1 cellular context compared by ENCODE assay signal in genomic region chr16:19555186-19555937, GRCh38.
TF ChIP-seq lines count a peak whose summit lies in the region.

TSS of gene VPS35L (plus strand) at chr16:19555703. CDS start at chr16:19555730, 27 bp downstream.

TF ChIP-seq in HepG2, 621 proteins besides CTCF, POLR2A, EP300 and RAD21 (continued from another document and continues in another):
- TF ChIP-seq CENPBD1 (CRISPR knock-in tag; IDR thresholded peaks at IDR 0.05; ENCODE audit: borderline replicate concordance, low read depth) (no peak), PITX1 (CRISPR knock-in tag; IDR thresholded peaks at IDR 0.05) (peak; percentile 85), SNRNP70 (IDR thresholded peaks at IDR 0.05; ENCODE audit: low read depth, low read length) (no peak), ZBTB8A (CRISPR knock-in tag; IDR thresholded peaks at IDR 0.05; ENCODE audit: borderline replicate concordance, low read depth) (no peak), ZNF407 (CRISPR knock-in tag; IDR thresholded peaks at IDR 0.05; ENCODE audit: not compliant biosample characterization) (peak; percentile 54), HIC2 (CRISPR knock-in tag; IDR thresholded peaks at IDR 0.05; ENCODE audit: low read depth) (peak; percentile 77; the same call in 1 of the 2 replicates), ZBTB7A (CRISPR knock-in tag; IDR thresholded peaks at IDR 0.05) (peak; percentile 58; the same call in 1 of the 2 replicates), PHB2 (IDR thresholded peaks at IDR 0.05; ENCODE audit: partially characterized antibody) (no peak), FOXJ3 (CRISPR knock-in tag; IDR thresholded peaks at IDR 0.05; ENCODE audit: borderline replicate concordance) (peak; percentile 69; the same call in 1 of the 2 replicates), HDAC1 (CRISPR knock-in tag; IDR thresholded peaks at IDR 0.05) (peak; percentile 77), ZBTB3 (CRISPR knock-in tag; IDR thresholded peaks at IDR 0.05; ENCODE audit: borderline replicate concordance, low read depth) (0 out of 2 replicates have a peak, but pooled peaks have one; percentile 31), ZNF501 (CRISPR knock-in tag; IDR thresholded peaks at IDR 0.05) (peak; percentile 97), RBM39 (IDR thresholded peaks at IDR 0.05; ENCODE audit: low read depth, low read length, poor library complexity, severe bottlenecking) (peak; percentile 97), ZNF451 (CRISPR knock-in tag; IDR thresholded peaks at IDR 0.05) (no peak; the same call in 1 of the 2 replicates), TCF7 (IDR thresholded peaks at IDR 0.05; ENCODE audit: low read depth) (no peak), DRAP1 (CRISPR knock-in tag; IDR thresholded peaks at IDR 0.05) (no peak; the same call in 1 of the 2 replicates), ZNF496 (CRISPR knock-in tag; IDR thresholded peaks at IDR 0.05; ENCODE audit: insufficient replicate concordance) (no peak), KDM5B (CRISPR knock-in tag; IDR thresholded peaks at IDR 0.05; ENCODE audit: borderline replicate concordance) (peak; percentile 94; the same call in 1 of the 2 replicates), HNRNPK (IDR thresholded peaks at IDR 0.05; ENCODE audit: low read depth, low read length, poor library complexity, severe bottlenecking) (peak; percentile 75), ZNF768 (CRISPR knock-in tag; IDR thresholded peaks at IDR 0.05) (peak; percentile 57; the same call in 1 of the 2 replicates), ZNF263 (CRISPR knock-in tag; IDR thresholded peaks at IDR 0.05) (0 out of 2 replicates have a peak, but pooled peaks have one; percentile 46), ZBTB42 (CRISPR knock-in tag; IDR thresholded peaks at IDR 0.05) (no peak), HNF4A (CRISPR knock-in tag; IDR thresholded peaks at IDR 0.05) (peak; percentile 31), CBX2 (IDR thresholded peaks at IDR 0.05; ENCODE audit: low read depth, low read length) (no peak), CBX2 (CRISPR knock-in tag; IDR thresholded peaks at IDR 0.05; ENCODE audit: low read depth) (no peak), THAP8 (CRISPR knock-in tag; IDR thresholded peaks at IDR 0.05; ENCODE audit: borderline replicate concordance) (peak; percentile 41; the same call in 1 of the 2 replicates), NCOA2 (CRISPR knock-in tag; IDR thresholded peaks at IDR 0.05) (no peak), ZNF503 (CRISPR knock-in tag; IDR thresholded peaks at IDR 0.05) (peak; percentile 77), ZNF703 (CRISPR knock-in tag; IDR thresholded peaks at IDR 0.05; ENCODE audit: borderline replicate concordance) (no peak), ZNF350 (CRISPR knock-in tag; IDR thresholded peaks at IDR 0.05; ENCODE audit: borderline replicate concordance, low read depth) (peak; percentile 97), SRSF4 (IDR thresholded peaks at IDR 0.05; ENCODE audit: low read depth, low read length, poor library complexity, severe bottlenecking) (no peak), ZNF83 (CRISPR knock-in tag; IDR thresholded peaks at IDR 0.05; ENCODE audit: borderline replicate concordance) (no peak; the same call in 1 of the 2 replicates), HDAC2 (CRISPR knock-in tag; IDR thresholded peaks at IDR 0.05) (peak; percentile 78), XBP1 (CRISPR knock-in tag; IDR thresholded peaks at IDR 0.05) (0 out of 2 replicates have a peak, but pooled peaks have one; percentile 18), AHDC1 (CRISPR knock-in tag; IDR thresholded peaks at IDR 0.05; ENCODE audit: borderline replicate concordance) (0 out of 2 replicates have a peak, but pooled peaks have one; percentile 31), SMYD3 (CRISPR knock-in tag; IDR thresholded peaks at IDR 0.05) (no peak), HNF4G (IDR thresholded peaks at IDR 0.05; ENCODE audit: borderline replicate concordance, low read depth, low read length) (no peak), HNF4G (CRISPR knock-in tag; IDR thresholded peaks at IDR 0.05; ENCODE audit: borderline replicate concordance, low read depth) (peak; percentile 54; the same call in 1 of the 2 replicates), GMEB1 (CRISPR knock-in tag; IDR thresholded peaks at IDR 0.05; ENCODE audit: borderline replicate concordance) (peak; percentile 89), ZZZ3 (CRISPR knock-in tag; IDR thresholded peaks at IDR 0.05; ENCODE audit: borderline replicate concordance) (no peak; the same call in 1 of the 2 replicates), ZFP82 (CRISPR knock-in tag; IDR thresholded peaks at IDR 0.05; ENCODE audit: borderline replicate concordance) (no peak)
